In genomic region chr14:68891851-68892660, GRCh38 we compare ENCODE assay signal across 13 cellular contexts.
DNase-seq lines count a peak whose midpoint lies in the region; ATAC-seq, FAIRE-seq and TF ChIP-seq lines count a peak whose summit lies in the region.
"Had no signal": no experiment of that assay in that cellular context is flagged by ENCODE, and none has a peak within 500 bp of the region (broad histone marks: within the 10 kb centered on the region; RNA-seq: fewer than 3 reads in every experiment).

No MANE protein-coding gene starts in this region.

- H3K36me3 Mint-ChIP-seq in endothelial cell (ENCODE audit: low read depth, unreplicated experiment), result peaks cover 38% of the 10 kb centered on the region
- H3K36me3 Mint-ChIP-seq in natural killer cell treated with Interleukin-12 subunit alpha and Interleukin-12 subunit beta and Interleukin-15 and Interleukin-18, amount 100 ng/mL, for 72 hours, result no peaks in the 10 kb centered on the region

- H3K9ac ChIP-seq in HepG2 (ENCODE audit: insufficient read depth, low read depth, low read length), result no peak overlapping the region

- H3K4me3 ChIP-seq in HepG2 (replicated peaks in 1 of 3; ENCODE audit: insufficient read depth in 1 of 3, low read depth in 2 of 3, low read length in 3 of 3) (no peak overlapping the region), right lobe of liver (no peak overlapping the region)
- H3K4me3 ChIP-seq: dorsolateral prefrontal cortex had no signal

- POLR2A ChIA-PET in HepG2 (lab: Yijun Ruan, JAX), result no interaction called here

- in situ Hi-C loops in HepG2 (cut with HindIII; ENCODE audit: extremely low pct_ligation_motif_present, low pct_unique_long_range_greater_than_20kb), result no loop called here

- no peak for FAIRE-seq in HepG2 (lab: Jason Lieb, UNC)
- FAIRE-seq: GM12891 had no signal

- H4K20me1 ChIP-seq in HepG2 (ENCODE audit: insufficient read depth, low read length), result no peaks in the 10 kb centered on the region; the same call in 1 of the 2 replicates

- intact Hi-C loops in HepG2 (cut with micrococcal nuclease; ENCODE audit: unreplicated experiment), result no loop called here
- intact Hi-C loops in right lobe of liver (cut with DNase I), result no loop called here

- no peaks in the 10 kb centered on the region for H3K4me1 Mint-ChIP-seq in endothelial cell (ENCODE audit: unreplicated experiment)
- H3K4me1 Mint-ChIP-seq in natural killer cell treated with Interleukin-12 subunit alpha and Interleukin-12 subunit beta and Interleukin-15 and Interleukin-18, amount 100 ng/mL, for 72 hours (ENCODE audit: low read depth in 2 of 2), result peaks cover 0 to 3% of the 10 kb centered on the region in 2 donors

- no peak for TF ChIP-seq RAD21 in HepG2 (CRISPR knock-in tag; IDR thresholded peaks at IDR 0.05)

- no peaks in the 10 kb centered on the region for H3K9me3 ChIP-seq in HepG2 (ENCODE audit: low read length)
- H3K9me3 ChIP-seq in right lobe of liver, result no peaks in the 10 kb centered on the region

- H3K27ac ChIP-seq in HepG2 (ENCODE audit: extremely low read length, insufficient read depth, low read length) (no peak overlapping the region), right lobe of liver (no peak overlapping the region)

- CTCF ChIA-PET in HepG2 (lab: Yijun Ruan, JAX; ENCODE audit: low intra/inter-chr PET ratio, low total read pairs), result no interaction called here

- H3K79me2 ChIP-seq in HepG2 (ENCODE audit: insufficient read depth, low read length), result no peaks in the 10 kb centered on the region

- DNase-seq in HepG2 (ENCODE audit: low spot score) (no peak), right lobe of liver (no peak), endothelial cell (ENCODE audit: low spot score) (no peak), myocyte (ENCODE audit: low read depth) (peak; percentile 79), LoVo (ENCODE audit: low spot score) (no peak)
- DNase-seq in natural killer cell treated with Interleukin-12 subunit alpha and Interleukin-12 subunit beta and Interleukin-15 and Interleukin-18, amount 100 ng/mL, for 72 hours (ENCODE audit: low spot score), result no peak
- DNase-seq: amniotic stem cell, left cardiac atrium had no signal

- ATAC-seq in HepG2, result no peak
- no peak for ATAC-seq in right lobe of liver
- no peak for ATAC-seq in GM18511 (IDR thresholded peaks at IDR 0.05; ENCODE audit: unreplicated experiment)
- ATAC-seq in HG02571 (IDR thresholded peaks at IDR 0.05; ENCODE audit: unreplicated experiment), result no peak
- ATAC-seq in natural killer cell treated with Interleukin-12 subunit alpha and Interleukin-12 subunit beta and Interleukin-15 and Interleukin-18, amount 100 ng/mL, for 72 hours, result no peak
- ATAC-seq: left cardiac atrium had no signal

- H3K27me3 ChIP-seq in HepG2 (ENCODE audit: control insufficient read depth in 1 of 2, insufficient read depth in 2 of 2, low read length in 2 of 2) (no peaks in the 10 kb centered on the region), right lobe of liver (no peaks in the 10 kb centered on the region)
- H3K27me3 ChIP-seq: dorsolateral prefrontal cortex had no signal

- H3K4me2 ChIP-seq in HepG2 (ENCODE audit: low read depth, low read length), result no peak overlapping the region

- H3K36me3 ChIP-seq in HepG2 (replicated peaks in 1 of 2; ENCODE audit: control insufficient read depth in 1 of 2, insufficient read depth in 2 of 2, low read length in 2 of 2) (peaks cover 53 to 91% of the 10 kb centered on the region in 2 experiments), right lobe of liver (peaks cover 0 to 75% (median 36%) of the 10 kb centered on the region in 4 donors)

- no TSS peak for BruUV-seq in HepG2 (replicated peaks; lab: Mats Ljungman, UMichigan)

- peaks cover 2% of the 10 kb centered on the region for H3K27me3 Mint-ChIP-seq in endothelial cell (ENCODE audit: unreplicated experiment)
- H3K27me3 Mint-ChIP-seq in natural killer cell treated with Interleukin-12 subunit alpha and Interleukin-12 subunit beta and Interleukin-15 and Interleukin-18, amount 100 ng/mL, for 72 hours, result no peaks in the 10 kb centered on the region
- H3K27me3 Mint-ChIP-seq: type B pancreatic cell had no signal

- H3K4me1 ChIP-seq in HepG2 (ENCODE audit: insufficient read depth, low read length), result peaks cover 13% of the 10 kb centered on the region
- H3K4me1 ChIP-seq in right lobe of liver, result no peaks in the 10 kb centered on the region

- no peak overlapping the region for H2AFZ ChIP-seq in HepG2 (ENCODE audit: low read length)

- TF ChIP-seq POLR2A in HepG2 (IDR thresholded peaks at IDR 0.05; ENCODE audit: insufficient read depth in 1 of 2, low read depth in 2 of 2, low read length in 2 of 2) (no peak), right lobe of liver (IDR thresholded peaks at IDR 0.05) (no peak)

- 95% methylated on average over 11 of the region's 21 CpGs for whole genome bisulfite sequencing in HepG2 (ENCODE audit: low lambda C conversion rate)
- WGBS in right lobe of liver (ENCODE audit: insufficient coverage, low coverage, low lambda C conversion rate, missing lambda C conversion rate), result 86% methylated on average over 1 of the region's 21 CpGs

- no peak overlapping the region for H3K27ac Mint-ChIP-seq in endothelial cell (ENCODE audit: unreplicated experiment)
- H3K27ac Mint-ChIP-seq in natural killer cell treated with Interleukin-12 subunit alpha and Interleukin-12 subunit beta and Interleukin-15 and Interleukin-18, amount 100 ng/mL, for 72 hours, result no peak overlapping the region
- H3K27ac Mint-ChIP-seq: type B pancreatic cell had no signal

- no peaks in the 10 kb centered on the region for H3K9me3 Mint-ChIP-seq in endothelial cell (ENCODE audit: unreplicated experiment)
- no peaks in the 10 kb centered on the region for H3K9me3 Mint-ChIP-seq in natural killer cell treated with Interleukin-12 subunit alpha and Interleukin-12 subunit beta and Interleukin-15 and Interleukin-18, amount 100 ng/mL, for 72 hours
- H3K9me3 Mint-ChIP-seq: type B pancreatic cell had no signal

- H3K4me3 Mint-ChIP-seq in endothelial cell (ENCODE audit: unreplicated experiment), result peak overlapping the region; percentile 42
- no peak overlapping the region for H3K4me3 Mint-ChIP-seq in natural killer cell treated with Interleukin-12 subunit alpha and Interleukin-12 subunit beta and Interleukin-15 and Interleukin-18, amount 100 ng/mL, for 72 hours
- H3K4me3 Mint-ChIP-seq: type B pancreatic cell had no signal

- no peak for TF ChIP-seq CTCF in HepG2 (CRISPR knock-in tag; IDR thresholded peaks at IDR 0.05)
- no peak for TF ChIP-seq CTCF in right lobe of liver (IDR thresholded peaks at IDR 0.05)
- no peak for TF ChIP-seq CTCF in endothelial cell (IDR thresholded peaks at IDR 0.05; ENCODE audit: unreplicated experiment)

- TF ChIP-seq EP300 in HepG2 (IDR thresholded peaks at IDR 0.05; ENCODE audit: low read depth in 2 of 2, low read length in 2 of 2) (no peak), HepG2 (CRISPR knock-in tag; IDR thresholded peaks at IDR 0.05; ENCODE audit: borderline replicate concordance) (no peak)

TF ChIP-seq in HepG2, 621 proteins besides CTCF, POLR2A, EP300 and RAD21:
- no peak for TF ChIP-seq ZSCAN31 (CRISPR knock-in tag; IDR thresholded peaks at IDR 0.05; ENCODE audit: low read depth)
- peak; percentile 38 for TF ChIP-seq AGO2 (optimal IDR thresholded peaks at IDR 0.05; ENCODE audit: low read depth, low read length)
